ENCODE assay signal across 32 cellular contexts in the genomic region with DNA sequence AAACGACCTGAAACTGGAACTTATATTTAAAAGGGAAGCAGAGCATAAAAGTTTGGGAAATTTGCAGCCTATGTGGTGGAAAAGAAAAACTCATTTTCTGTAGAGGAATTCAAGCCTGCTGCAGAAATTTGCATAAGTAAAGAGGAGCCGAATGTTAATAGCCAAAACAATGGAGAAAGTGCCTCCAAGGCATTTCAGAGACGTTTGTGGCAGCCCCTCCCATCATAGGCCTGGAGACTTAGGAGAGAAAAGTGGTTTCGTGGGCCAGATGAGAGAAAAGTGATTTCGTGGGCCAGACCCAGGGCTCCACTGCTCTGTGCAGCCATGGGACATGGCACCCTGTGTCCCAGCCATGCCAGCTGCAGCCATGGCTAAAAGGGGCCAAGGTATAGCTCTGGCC.
"Had no signal": no experiment of that assay in that cellular context is flagged by ENCODE, and none has a peak within 500 bp of the region (broad histone marks: within the 10 kb centered on the region; RNA-seq: fewer than 3 reads in every experiment).

No MANE protein-coding gene starts in this region.

- H3K27ac Mint-ChIP-seq: dendritic cell treated with granulocyte-macrophage colony-stimulating factor and Interleukin-4, amounts not matched to agents 40 ng/mL and 50 ng/mL, for 4 days; endodermal cell; immature natural killer cell; memory B cell; mesothelial cell of epicardium; naive B cell; natural killer cell treated with Interleukin-12 subunit alpha and Interleukin-12 subunit beta and Interleukin-15 and Interleukin-18, amount 100 ng/mL, for 72 hours; progenitor cell of endocrine pancreas; type B pancreatic cell had no signal

- H3K36me3 ChIP-seq: colonic mucosa, gastrocnemius medialis, neutrophil, pancreas, stomach, thyroid gland had no signal

- H3K27me3 ChIP-seq: colonic mucosa, gastrocnemius medialis, neutrophil, stomach, thyroid gland had no signal

- H3K4me3 Mint-ChIP-seq: dendritic cell treated with granulocyte-macrophage colony-stimulating factor and Interleukin-4, amounts not matched to agents 40 ng/mL and 50 ng/mL, for 4 days; endodermal cell; immature natural killer cell; memory B cell; mesothelial cell of epicardium; naive B cell; natural killer cell treated with Interleukin-12 subunit alpha and Interleukin-12 subunit beta and Interleukin-15 and Interleukin-18, amount 100 ng/mL, for 72 hours; neural crest cell; type B pancreatic cell had no signal

- H3K4me1 Mint-ChIP-seq: immature natural killer cell, memory B cell, mesothelial cell of epicardium, naive B cell, neural crest cell had no signal

- H3K27ac ChIP-seq: colonic mucosa, epithelial cell of prostate, gastrocnemius medialis, neutrophil, pancreas, stomach, thyroid gland had no signal

- H3K4me1 ChIP-seq: colonic mucosa, gastrocnemius medialis, pancreas, stomach, thyroid gland had no signal

- H3K27me3 Mint-ChIP-seq: dendritic cell treated with granulocyte-macrophage colony-stimulating factor and Interleukin-4, amounts not matched to agents 40 ng/mL and 50 ng/mL, for 4 days; memory B cell; naive B cell; natural killer cell treated with Interleukin-12 subunit alpha and Interleukin-12 subunit beta and Interleukin-15 and Interleukin-18, amount 100 ng/mL, for 72 hours; progenitor cell of endocrine pancreas had no signal

- H3K9me3 Mint-ChIP-seq: natural killer cell treated with Interleukin-12 subunit alpha and Interleukin-12 subunit beta and Interleukin-15 and Interleukin-18, amount 100 ng/mL, for 72 hours; neural crest cell; type B pancreatic cell had no signal

- ATAC-seq: esophagus mucosa; gastrocnemius medialis; left lobe of liver; mucosa of descending colon; natural killer cell treated with Interleukin-12 subunit alpha and Interleukin-12 subunit beta and Interleukin-15 and Interleukin-18, amount 100 ng/mL, for 72 hours; pancreas; sciatic nerve had no signal

- H3K4me3 ChIP-seq: colonic mucosa, gastrocnemius medialis, lung, mucosa of descending colon, pancreas, smooth muscle cell, stomach, thyroid gland had no signal

- H3K9me3 ChIP-seq: colonic mucosa, gastrocnemius medialis, mucosa of descending colon, neutrophil, pancreas, thyroid gland had no signal

- DNase-seq: colonic mucosa; effector CD8-positive, alpha-beta T cell; endodermal cell; foreskin fibroblast; gastrocnemius medialis; head of caudate nucleus; immature natural killer cell; mucosa of descending colon; naive B cell; stimulated activated CD4-positive, alpha-beta T cell treated with anti-CD3 and anti-CD28 coated beads, Interleukin-12 subunit alpha, Interleukin-12 subunit beta, amount 100 ng/mL, for 4 hours; stimulated activated CD4-positive, alpha-beta T cell treated with anti-CD3 and anti-CD28 coated beads, Interleukin-1b, Interleukin-23, amount 100 ng/mL, for 48 hours; stimulated activated CD4-positive, alpha-beta T cell treated with anti-CD3 and anti-CD28 coated beads, Interleukin-4, amount 100 ng/mL, for 1 hour; stimulated activated CD8-positive, alpha-beta memory T cell treated with anti-CD3 and anti-CD28 coated beads, Interleukin-4, amount 100 ng/mL, for 48 hours; stimulated activated naive CD4-positive, alpha-beta T cell; stomach; thyroid gland had no signal

- FAIRE-seq: keratinocyte, pancreas had no signal

- H3K36me3 Mint-ChIP-seq: immature natural killer cell; memory B cell; mesothelial cell of epicardium; naive B cell; natural killer cell treated with Interleukin-12 subunit alpha and Interleukin-12 subunit beta and Interleukin-15 and Interleukin-18, amount 100 ng/mL, for 72 hours; type B pancreatic cell had no signal
